Comparison of ENCODE assay signal across 1 cellular context in the genomic region with DNA sequence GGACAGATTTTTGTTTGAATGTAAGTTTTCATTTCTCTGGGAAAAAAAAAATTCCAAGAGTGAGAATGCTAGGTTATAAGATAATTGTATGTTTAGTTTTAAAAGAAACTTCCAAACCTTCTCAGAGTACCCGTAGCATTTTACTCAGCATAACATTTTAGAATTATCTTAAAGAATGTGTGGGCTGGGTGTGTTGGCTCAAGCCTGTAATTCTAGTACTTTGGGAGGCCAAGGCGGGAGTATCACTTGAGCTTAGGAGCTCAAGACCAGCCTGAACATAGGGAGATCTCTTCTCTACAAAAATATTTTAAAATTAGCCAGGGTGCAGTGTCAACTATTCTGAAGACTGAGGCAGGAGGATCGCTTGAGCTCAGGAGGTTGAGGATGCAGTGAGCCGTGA.
TF ChIP-seq lines count a peak whose summit lies in the region.

No MANE protein-coding gene starts in this region.

TF ChIP-seq in GM23338, 12 proteins besides CTCF, POLR2A, EP300 and RAD21 (continued from another document):
- TF ChIP-seq, protein P1, sequence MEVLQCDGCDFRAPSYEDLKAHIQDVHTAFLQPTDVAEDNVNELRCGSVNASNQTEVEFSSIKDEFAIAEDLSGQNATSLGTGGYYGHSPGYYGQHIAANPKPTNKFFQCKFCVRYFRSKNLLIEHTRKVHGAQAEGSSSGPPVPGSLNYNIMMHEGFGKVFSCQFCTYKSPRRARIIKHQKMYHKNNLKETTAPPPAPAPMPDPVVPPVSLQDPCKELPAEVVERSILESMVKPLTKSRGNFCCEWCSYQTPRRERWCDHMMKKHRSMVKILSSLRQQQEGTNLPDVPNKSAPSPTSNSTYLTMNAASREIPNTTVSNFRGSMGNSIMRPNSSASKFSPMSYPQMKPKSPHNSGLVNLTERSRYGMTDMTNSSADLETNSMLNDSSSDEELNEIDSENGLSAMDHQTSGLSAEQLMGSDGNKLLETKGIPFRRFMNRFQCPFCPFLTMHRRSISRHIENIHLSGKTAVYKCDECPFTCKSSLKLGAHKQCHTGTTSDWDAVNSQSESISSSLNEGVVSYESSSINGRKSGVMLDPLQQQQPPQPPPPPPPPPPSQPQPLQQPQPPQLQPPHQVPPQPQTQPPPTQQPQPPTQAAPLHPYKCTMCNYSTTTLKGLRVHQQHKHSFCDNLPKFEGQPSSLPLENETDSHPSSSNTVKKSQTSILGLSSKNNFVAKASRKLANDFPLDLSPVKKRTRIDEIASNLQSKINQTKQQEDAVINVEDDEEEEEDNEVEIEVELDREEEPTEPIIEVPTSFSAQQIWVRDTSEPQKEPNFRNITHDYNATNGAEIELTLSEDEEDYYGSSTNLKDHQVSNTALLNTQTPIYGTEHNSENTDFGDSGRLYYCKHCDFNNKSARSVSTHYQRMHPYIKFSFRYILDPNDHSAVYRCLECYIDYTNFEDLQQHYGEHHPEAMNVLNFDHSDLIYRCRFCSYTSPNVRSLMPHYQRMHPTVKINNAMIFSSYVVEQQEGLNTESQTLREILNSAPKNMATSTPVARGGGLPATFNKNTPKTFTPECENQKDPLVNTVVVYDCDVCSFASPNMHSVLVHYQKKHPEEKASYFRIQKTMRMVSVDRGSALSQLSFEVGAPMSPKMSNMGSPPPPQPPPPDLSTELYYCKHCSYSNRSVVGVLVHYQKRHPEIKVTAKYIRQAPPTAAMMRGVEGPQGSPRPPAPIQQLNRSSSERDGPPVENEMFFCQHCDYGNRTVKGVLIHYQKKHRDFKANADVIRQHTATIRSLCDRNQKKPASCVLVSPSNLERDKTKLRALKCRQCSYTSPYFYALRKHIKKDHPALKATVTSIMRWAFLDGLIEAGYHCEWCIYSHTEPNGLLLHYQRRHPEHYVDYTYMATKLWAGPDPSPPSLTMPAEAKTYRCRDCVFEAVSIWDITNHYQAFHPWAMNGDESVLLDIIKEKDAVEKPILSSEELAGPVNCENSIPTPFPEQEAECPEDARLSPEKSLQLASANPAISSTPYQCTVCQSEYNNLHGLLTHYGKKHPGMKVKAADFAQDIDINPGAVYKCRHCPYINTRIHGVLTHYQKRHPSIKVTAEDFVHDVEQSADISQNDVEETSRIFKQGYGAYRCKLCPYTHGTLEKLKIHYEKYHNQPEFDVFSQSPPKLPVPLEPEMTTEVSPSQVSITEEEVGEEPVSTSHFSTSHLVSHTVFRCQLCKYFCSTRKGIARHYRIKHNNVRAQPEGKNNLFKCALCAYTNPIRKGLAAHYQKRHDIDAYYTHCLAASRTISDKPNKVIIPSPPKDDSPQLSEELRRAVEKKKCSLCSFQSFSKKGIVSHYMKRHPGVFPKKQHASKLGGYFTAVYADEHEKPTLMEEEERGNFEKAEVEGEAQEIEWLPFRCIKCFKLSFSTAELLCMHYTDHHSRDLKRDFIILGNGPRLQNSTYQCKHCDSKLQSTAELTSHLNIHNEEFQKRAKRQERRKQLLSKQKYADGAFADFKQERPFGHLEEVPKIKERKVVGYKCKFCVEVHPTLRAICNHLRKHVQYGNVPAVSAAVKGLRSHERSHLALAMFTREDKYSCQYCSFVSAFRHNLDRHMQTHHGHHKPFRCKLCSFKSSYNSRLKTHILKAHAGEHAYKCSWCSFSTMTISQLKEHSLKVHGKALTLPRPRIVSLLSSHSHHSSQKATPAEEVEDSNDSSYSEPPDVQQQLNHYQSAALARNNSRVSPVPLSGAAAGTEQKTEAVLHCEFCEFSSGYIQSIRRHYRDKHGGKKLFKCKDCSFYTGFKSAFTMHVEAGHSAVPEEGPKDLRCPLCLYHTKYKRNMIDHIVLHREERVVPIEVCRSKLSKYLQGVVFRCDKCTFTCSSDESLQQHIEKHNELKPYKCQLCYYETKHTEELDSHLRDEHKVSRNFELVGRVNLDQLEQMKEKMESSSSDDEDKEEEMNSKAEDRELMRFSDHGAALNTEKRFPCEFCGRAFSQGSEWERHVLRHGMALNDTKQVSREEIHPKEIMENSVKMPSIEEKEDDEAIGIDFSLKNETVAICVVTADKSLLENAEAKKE (CRISPR knock-in tag; IDR thresholded peaks at IDR 0.05) = no peak
- TF ChIP-seq, protein P2, sequence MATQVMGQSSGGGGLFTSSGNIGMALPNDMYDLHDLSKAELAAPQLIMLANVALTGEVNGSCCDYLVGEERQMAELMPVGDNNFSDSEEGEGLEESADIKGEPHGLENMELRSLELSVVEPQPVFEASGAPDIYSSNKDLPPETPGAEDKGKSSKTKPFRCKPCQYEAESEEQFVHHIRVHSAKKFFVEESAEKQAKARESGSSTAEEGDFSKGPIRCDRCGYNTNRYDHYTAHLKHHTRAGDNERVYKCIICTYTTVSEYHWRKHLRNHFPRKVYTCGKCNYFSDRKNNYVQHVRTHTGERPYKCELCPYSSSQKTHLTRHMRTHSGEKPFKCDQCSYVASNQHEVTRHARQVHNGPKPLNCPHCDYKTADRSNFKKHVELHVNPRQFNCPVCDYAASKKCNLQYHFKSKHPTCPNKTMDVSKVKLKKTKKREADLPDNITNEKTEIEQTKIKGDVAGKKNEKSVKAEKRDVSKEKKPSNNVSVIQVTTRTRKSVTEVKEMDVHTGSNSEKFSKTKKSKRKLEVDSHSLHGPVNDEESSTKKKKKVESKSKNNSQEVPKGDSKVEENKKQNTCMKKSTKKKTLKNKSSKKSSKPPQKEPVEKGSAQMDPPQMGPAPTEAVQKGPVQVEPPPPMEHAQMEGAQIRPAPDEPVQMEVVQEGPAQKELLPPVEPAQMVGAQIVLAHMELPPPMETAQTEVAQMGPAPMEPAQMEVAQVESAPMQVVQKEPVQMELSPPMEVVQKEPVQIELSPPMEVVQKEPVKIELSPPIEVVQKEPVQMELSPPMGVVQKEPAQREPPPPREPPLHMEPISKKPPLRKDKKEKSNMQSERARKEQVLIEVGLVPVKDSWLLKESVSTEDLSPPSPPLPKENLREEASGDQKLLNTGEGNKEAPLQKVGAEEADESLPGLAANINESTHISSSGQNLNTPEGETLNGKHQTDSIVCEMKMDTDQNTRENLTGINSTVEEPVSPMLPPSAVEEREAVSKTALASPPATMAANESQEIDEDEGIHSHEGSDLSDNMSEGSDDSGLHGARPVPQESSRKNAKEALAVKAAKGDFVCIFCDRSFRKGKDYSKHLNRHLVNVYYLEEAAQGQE (IDR thresholded peaks at IDR 0.05; ENCODE audit: unreplicated experiment) = no peak
- TF ChIP-seq ZNF331 (CRISPR knock-in tag; IDR thresholded peaks at IDR 0.05; ENCODE audit: low read depth) = no peak
- TF ChIP-seq STAT1 (IDR thresholded peaks at IDR 0.05; ENCODE audit: unreplicated experiment) = no peak
- TF ChIP-seq, protein P3, sequence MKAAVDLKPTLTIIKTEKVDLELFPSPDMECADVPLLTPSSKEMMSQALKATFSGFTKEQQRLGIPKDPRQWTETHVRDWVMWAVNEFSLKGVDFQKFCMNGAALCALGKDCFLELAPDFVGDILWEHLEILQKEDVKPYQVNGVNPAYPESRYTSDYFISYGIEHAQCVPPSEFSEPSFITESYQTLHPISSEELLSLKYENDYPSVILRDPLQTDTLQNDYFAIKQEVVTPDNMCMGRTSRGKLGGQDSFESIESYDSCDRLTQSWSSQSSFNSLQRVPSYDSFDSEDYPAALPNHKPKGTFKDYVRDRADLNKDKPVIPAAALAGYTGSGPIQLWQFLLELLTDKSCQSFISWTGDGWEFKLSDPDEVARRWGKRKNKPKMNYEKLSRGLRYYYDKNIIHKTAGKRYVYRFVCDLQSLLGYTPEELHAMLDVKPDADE (IDR thresholded peaks at IDR 0.05) = no peak
- no peak for TF ChIP-seq POLR2AphosphoS5 (IDR thresholded peaks at IDR 0.05; ENCODE audit: low read depth)
- no peak for TF ChIP-seq CREB1 (CRISPR knock-in tag; IDR thresholded peaks at IDR 0.05; ENCODE audit: low read depth)
- no peak for TF ChIP-seq ZNF114 (CRISPR knock-in tag; IDR thresholded peaks at IDR 0.05)
TF ChIP-seq in GM23338: peak in this region for 0.
